Comparison of ENCODE assay signal across 1 cellular context in the genomic region with DNA sequence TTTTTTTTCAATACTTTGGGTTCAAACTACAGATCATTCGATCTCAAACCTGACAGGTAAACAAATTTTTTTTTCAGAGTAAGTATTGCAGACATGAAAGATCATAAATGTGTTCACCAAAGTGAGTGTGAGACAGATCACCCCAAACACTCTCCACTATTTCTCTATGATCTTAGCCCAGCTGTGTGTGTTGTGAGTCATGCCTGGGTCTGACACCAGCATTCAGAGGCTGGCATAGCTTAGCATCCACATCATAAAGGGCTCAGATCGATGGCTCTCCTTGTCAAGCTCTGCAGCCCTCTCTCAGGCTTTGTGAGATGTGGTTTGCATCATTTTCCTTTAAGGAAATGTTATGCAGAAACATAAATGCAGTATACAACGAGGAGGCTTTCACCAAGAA.
TF ChIP-seq lines count a peak whose summit lies in the region.

No MANE protein-coding gene starts in this region.

TF ChIP-seq in GM23338, 12 proteins besides CTCF, POLR2A, EP300 and RAD21 (continued from another document):
- TF ChIP-seq, protein P1, sequence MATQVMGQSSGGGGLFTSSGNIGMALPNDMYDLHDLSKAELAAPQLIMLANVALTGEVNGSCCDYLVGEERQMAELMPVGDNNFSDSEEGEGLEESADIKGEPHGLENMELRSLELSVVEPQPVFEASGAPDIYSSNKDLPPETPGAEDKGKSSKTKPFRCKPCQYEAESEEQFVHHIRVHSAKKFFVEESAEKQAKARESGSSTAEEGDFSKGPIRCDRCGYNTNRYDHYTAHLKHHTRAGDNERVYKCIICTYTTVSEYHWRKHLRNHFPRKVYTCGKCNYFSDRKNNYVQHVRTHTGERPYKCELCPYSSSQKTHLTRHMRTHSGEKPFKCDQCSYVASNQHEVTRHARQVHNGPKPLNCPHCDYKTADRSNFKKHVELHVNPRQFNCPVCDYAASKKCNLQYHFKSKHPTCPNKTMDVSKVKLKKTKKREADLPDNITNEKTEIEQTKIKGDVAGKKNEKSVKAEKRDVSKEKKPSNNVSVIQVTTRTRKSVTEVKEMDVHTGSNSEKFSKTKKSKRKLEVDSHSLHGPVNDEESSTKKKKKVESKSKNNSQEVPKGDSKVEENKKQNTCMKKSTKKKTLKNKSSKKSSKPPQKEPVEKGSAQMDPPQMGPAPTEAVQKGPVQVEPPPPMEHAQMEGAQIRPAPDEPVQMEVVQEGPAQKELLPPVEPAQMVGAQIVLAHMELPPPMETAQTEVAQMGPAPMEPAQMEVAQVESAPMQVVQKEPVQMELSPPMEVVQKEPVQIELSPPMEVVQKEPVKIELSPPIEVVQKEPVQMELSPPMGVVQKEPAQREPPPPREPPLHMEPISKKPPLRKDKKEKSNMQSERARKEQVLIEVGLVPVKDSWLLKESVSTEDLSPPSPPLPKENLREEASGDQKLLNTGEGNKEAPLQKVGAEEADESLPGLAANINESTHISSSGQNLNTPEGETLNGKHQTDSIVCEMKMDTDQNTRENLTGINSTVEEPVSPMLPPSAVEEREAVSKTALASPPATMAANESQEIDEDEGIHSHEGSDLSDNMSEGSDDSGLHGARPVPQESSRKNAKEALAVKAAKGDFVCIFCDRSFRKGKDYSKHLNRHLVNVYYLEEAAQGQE (IDR thresholded peaks at IDR 0.05; ENCODE audit: unreplicated experiment): no peak
- TF ChIP-seq CREB1 (CRISPR knock-in tag; IDR thresholded peaks at IDR 0.05; ENCODE audit: low read depth) (no peak), STAT1 (IDR thresholded peaks at IDR 0.05; ENCODE audit: unreplicated experiment) (no peak), POLR2AphosphoS5 (IDR thresholded peaks at IDR 0.05; ENCODE audit: low read depth) (no peak), ZNF331 (CRISPR knock-in tag; IDR thresholded peaks at IDR 0.05; ENCODE audit: low read depth) (no peak), ZNF114 (CRISPR knock-in tag; IDR thresholded peaks at IDR 0.05) (no peak), JUNB (IDR thresholded peaks at IDR 0.05; ENCODE audit: unreplicated experiment) (no peak), EZH2 (IDR thresholded peaks at IDR 0.05; ENCODE audit: low read depth, unreplicated experiment) (no peak), EZH2phosphoT487 (IDR thresholded peaks at IDR 0.05; ENCODE audit: unreplicated experiment) (no peak)
- TF ChIP-seq, protein P2, sequence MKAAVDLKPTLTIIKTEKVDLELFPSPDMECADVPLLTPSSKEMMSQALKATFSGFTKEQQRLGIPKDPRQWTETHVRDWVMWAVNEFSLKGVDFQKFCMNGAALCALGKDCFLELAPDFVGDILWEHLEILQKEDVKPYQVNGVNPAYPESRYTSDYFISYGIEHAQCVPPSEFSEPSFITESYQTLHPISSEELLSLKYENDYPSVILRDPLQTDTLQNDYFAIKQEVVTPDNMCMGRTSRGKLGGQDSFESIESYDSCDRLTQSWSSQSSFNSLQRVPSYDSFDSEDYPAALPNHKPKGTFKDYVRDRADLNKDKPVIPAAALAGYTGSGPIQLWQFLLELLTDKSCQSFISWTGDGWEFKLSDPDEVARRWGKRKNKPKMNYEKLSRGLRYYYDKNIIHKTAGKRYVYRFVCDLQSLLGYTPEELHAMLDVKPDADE (IDR thresholded peaks at IDR 0.05): no peak
TF ChIP-seq in GM23338: peak in this region for 0.
